ENCODE assay signal across 29 cellular contexts in the genomic region with DNA sequence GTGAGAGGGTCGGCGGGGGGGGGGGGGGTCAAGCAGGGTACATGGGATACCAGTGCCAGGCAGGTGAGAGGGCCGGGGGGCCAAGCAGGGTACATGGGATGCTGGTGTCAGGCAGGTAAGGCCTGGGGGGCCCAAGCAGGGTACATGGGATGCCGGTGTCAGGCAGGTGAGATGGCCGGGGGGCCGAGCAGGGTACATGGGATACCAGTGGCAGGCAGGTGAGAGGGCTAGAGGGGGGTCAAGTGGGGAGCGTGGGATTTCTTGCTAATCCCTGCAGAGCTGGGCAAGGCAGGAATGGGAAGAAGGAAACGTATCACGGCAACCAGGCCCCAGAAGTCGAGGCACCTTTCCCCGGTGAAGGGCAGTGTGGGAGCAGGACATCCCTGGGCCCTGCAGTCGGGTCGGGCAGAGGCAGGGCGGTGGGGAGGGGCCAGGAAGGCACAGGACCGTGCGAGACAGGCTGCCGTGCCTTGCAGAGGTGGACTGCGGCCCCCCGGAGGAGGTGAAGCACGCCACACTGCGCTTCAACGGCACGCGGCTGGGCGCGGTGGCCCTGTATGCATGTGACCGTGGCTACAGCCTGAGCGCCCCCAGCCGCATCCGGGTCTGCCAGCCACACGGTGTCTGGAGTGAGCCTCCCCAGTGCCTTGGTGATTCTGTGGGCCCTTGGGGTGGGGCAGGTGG. TPM values are rescaled to one million over a fixed set of nuclear protein-coding genes. Genes with fewer than 3 reads are reported as not detected.
A peak's percentile ranks its signal among the peaks of the same experiment; 100 is the strongest.
DNase-seq lines count a peak whose midpoint lies in the region; ATAC-seq and TF ChIP-seq lines count a peak whose summit lies in the region.
"Had no signal": no experiment of that assay in that cellular context is flagged by ENCODE, and none has a peak within 500 bp of the region (broad histone marks: within the 10 kb centered on the region; RNA-seq: fewer than 3 reads in every experiment).

No MANE protein-coding gene starts in this region.

- H3K27ac ChIP-seq in colonic mucosa (no peak overlapping the region), neuronal stem cell (replicated peaks; ENCODE audit: low read length) (no peak overlapping the region)
- H3K27ac ChIP-seq: A549, esophagus squamous epithelium, gastroesophageal sphincter, pancreas, skin epidermis had no signal

- no peak overlapping the region for H3K27ac Mint-ChIP-seq in activated naive CD4-positive, alpha-beta T cell treated with anti-CD3 and anti-CD28 coated beads, Interleukin-2, amount 10 ng/mL, durations not matched to agents 7 days and 5 days
- no peak overlapping the region for H3K27ac Mint-ChIP-seq in activated naive CD4-positive, alpha-beta T cell treated with anti-CD3 and anti-CD28 coated beads for 36 hours
- H3K27ac Mint-ChIP-seq in type B pancreatic cell = no peak overlapping the region
- H3K27ac Mint-ChIP-seq: activated naive CD8-positive, alpha-beta T cell treated with anti-CD3 and anti-CD28 coated beads for 36 hours; activated T-helper 17 cell treated with anti-CD3 and anti-CD28 coated beads, Interleukin-2, amount 50 U/mL, for 72 hours had no signal

- H3K4me1 ChIP-seq in colonic mucosa (no peaks in the 10 kb centered on the region), neuronal stem cell (ENCODE audit: control insufficient read depth in 2 of 2, insufficient read depth in 1 of 2, low read depth in 1 of 2, low read length in 2 of 2) (no peaks in the 10 kb centered on the region)
- H3K4me1 ChIP-seq: A549, esophagus squamous epithelium, gastroesophageal sphincter, pancreas had no signal

- H3K4me3 Mint-ChIP-seq in activated naive CD4-positive, alpha-beta T cell treated with anti-CD3 and anti-CD28 coated beads, Interleukin-2, amount 10 ng/mL, durations not matched to agents 7 days and 5 days = no peak overlapping the region
- no peak overlapping the region for H3K4me3 Mint-ChIP-seq in activated naive CD4-positive, alpha-beta T cell treated with anti-CD3 and anti-CD28 coated beads for 36 hours
- no peak overlapping the region for H3K4me3 Mint-ChIP-seq in type B pancreatic cell
- H3K4me3 Mint-ChIP-seq: activated naive CD8-positive, alpha-beta T cell treated with anti-CD3 and anti-CD28 coated beads for 36 hours; activated T-helper 17 cell treated with anti-CD3 and anti-CD28 coated beads, Interleukin-2, amount 50 U/mL, for 72 hours; naive thymus-derived CD8-positive, alpha-beta T cell had no signal

- no peak overlapping the region for H2BK12ac ChIP-seq in neuronal stem cell (ENCODE audit: low read length)

- no peaks in the 10 kb centered on the region for H3K36me3 ChIP-seq in colonic mucosa
- H3K36me3 ChIP-seq in neuronal stem cell (replicated peaks in 1 of 2; ENCODE audit: control insufficient read depth in 2 of 2, insufficient read depth in 2 of 2, low read length in 2 of 2) = no peaks in the 10 kb centered on the region

- no peaks in the 10 kb centered on the region for H3K36me3 Mint-ChIP-seq in activated naive CD4-positive, alpha-beta T cell treated with anti-CD3 and anti-CD28 coated beads, Interleukin-2, amount 10 ng/mL, durations not matched to agents 7 days and 5 days
- H3K36me3 Mint-ChIP-seq in activated naive CD4-positive, alpha-beta T cell treated with anti-CD3 and anti-CD28 coated beads for 36 hours (ENCODE audit: low read depth) = no peaks in the 10 kb centered on the region
- H3K36me3 Mint-ChIP-seq in type B pancreatic cell = peaks cover 7% of the 10 kb centered on the region
- H3K36me3 Mint-ChIP-seq: activated naive CD8-positive, alpha-beta T cell treated with anti-CD3 and anti-CD28 coated beads for 36 hours had no signal

- no peak overlapping the region for H2AFZ ChIP-seq in neuronal stem cell (ENCODE audit: low read length)

- no peaks in the 10 kb centered on the region for H3K27me3 Mint-ChIP-seq in activated naive CD4-positive, alpha-beta T cell treated with anti-CD3 and anti-CD28 coated beads, Interleukin-2, amount 10 ng/mL, durations not matched to agents 7 days and 5 days
- no peaks in the 10 kb centered on the region for H3K27me3 Mint-ChIP-seq in activated naive CD4-positive, alpha-beta T cell treated with anti-CD3 and anti-CD28 coated beads for 36 hours (ENCODE audit: low read depth)
- peaks cover 5% of the 10 kb centered on the region for H3K27me3 Mint-ChIP-seq in type B pancreatic cell
- H3K27me3 Mint-ChIP-seq: activated naive CD8-positive, alpha-beta T cell treated with anti-CD3 and anti-CD28 coated beads for 36 hours; activated T-helper 17 cell treated with anti-CD3 and anti-CD28 coated beads, Interleukin-2, amount 50 U/mL, for 72 hours; naive thymus-derived CD8-positive, alpha-beta T cell had no signal

- H3K4me2 ChIP-seq in neuronal stem cell (ENCODE audit: insufficient read depth, low read length, poor library complexity, severe bottlenecking) = no peak overlapping the region
- H3K4me2 ChIP-seq: A549 had no signal

- H4K91ac ChIP-seq in neuronal stem cell (ENCODE audit: low read depth, low read length, poor library complexity) = no peak overlapping the region

- peak; percentile 8 for DNase-seq in activated naive CD4-positive, alpha-beta T cell treated with anti-CD3 and anti-CD28 coated beads, Interleukin-2, amount 10 ng/mL, durations not matched to agents 7 days and 5 days
- DNase-seq in activated naive CD4-positive, alpha-beta T cell treated with anti-CD3 and anti-CD28 coated beads for 36 hours = no peak
- peak; percentile 9 for DNase-seq in colonic mucosa
- DNase-seq in neuronal stem cell (ENCODE audit: low spot score) = no peak
- DNase-seq in type B pancreatic cell (ENCODE audit: extremely low spot score, unreplicated experiment) = peak; percentile 65
- DNase-seq in NCI-H128 (lab: John Stamatoyannopoulos, UW; ENCODE audit: unreplicated experiment) = no peak
- DNase-seq in cerebellum (ENCODE audit: low spot score) = no peak
- DNase-seq: activated naive CD8-positive, alpha-beta T cell treated with anti-CD3 and anti-CD28 coated beads for 36 hours; cerebellar nuclear complex; COR-L47; DMS79 treated with DMSO at 0.1 percent for 48 hours; effector CD8-positive, alpha-beta T cell; esophagus squamous epithelium; NCI-H187 treated with DMSO at 0.1 percent for 48 hours; NCI-H2227 treated with DMSO at 0.1 percent for 48 hours; NCI-H748 treated with DMSO at 0.1 percent for 48 hours; stimulated activated CD4-positive, alpha-beta T cell treated with anti-CD3 and anti-CD28 coated beads, Interleukin-2, amount 100 ng/mL, for 24 hours; stimulated activated naive CD4-positive, alpha-beta T cell; T1000; trophoblast cell had no signal

- no peaks in the 10 kb centered on the region for H3K9me3 ChIP-seq in colonic mucosa
- H3K9me3 ChIP-seq in neuronal stem cell (replicated peaks in 1 of 2; ENCODE audit: control insufficient read depth in 2 of 2, insufficient read depth in 1 of 2, low read depth in 1 of 2, low read length in 2 of 2) = no peaks in the 10 kb centered on the region
- H3K9me3 ChIP-seq: A549, esophagus squamous epithelium, gastroesophageal sphincter, pancreas had no signal

- no peak overlapping the region for H2BK5ac ChIP-seq in neuronal stem cell (ENCODE audit: low read length)

- H3K9ac ChIP-seq in colonic mucosa (ENCODE audit: low read depth in 2 of 2, low read length in 2 of 2) (no peak overlapping the region), neuronal stem cell (ENCODE audit: low read depth, low read length, poor library complexity) (no peak overlapping the region)

- no peak overlapping the region for H2BK15ac ChIP-seq in neuronal stem cell (ENCODE audit: low read length)

- no peak overlapping the region for H4K8ac ChIP-seq in neuronal stem cell (ENCODE audit: low read depth, low read length)

- no CpG with 5 or more reads among the region's 31 CpGs for WGBS in neuronal stem cell (ENCODE audit: extremely low coverage in 2 of 2, insufficient read length in 2 of 2, insufficient replicate concordance in 1 of 2), 2 donors

- peaks cover 3% of the 10 kb centered on the region for H3K79me1 ChIP-seq in neuronal stem cell (ENCODE audit: low read depth, low read length)

- H3K18ac ChIP-seq in neuronal stem cell (ENCODE audit: low read length) = no peak overlapping the region

- ATAC-seq in GM21515 (IDR thresholded peaks at IDR 0.05; ENCODE audit: unreplicated experiment) = no peak
- ATAC-seq: activated CD4-positive, CD25-positive, alpha-beta regulatory T cell treated with anti-CD3 and anti-CD28 coated beads, Interleukin-2, amount 50 U/mL, for 24 hours; activated T-helper 17 cell treated with anti-CD3 and anti-CD28 coated beads, Interleukin-2, amount 50 U/mL, for 72 hours; gastroesophageal sphincter; GM12878; naive thymus-derived CD8-positive, alpha-beta T cell had no signal

- no peak overlapping the region for H3K4ac ChIP-seq in neuronal stem cell (ENCODE audit: low read length)

- no peak overlapping the region for H2AK5ac ChIP-seq in neuronal stem cell (ENCODE audit: low read depth, low read length)

- H2BK120ac ChIP-seq in neuronal stem cell (ENCODE audit: low read depth, low read length) = no peak overlapping the region

- no peak for TF ChIP-seq CTCF in colonic mucosa (IDR thresholded peaks at IDR 0.05)
- TF ChIP-seq CTCF in type B pancreatic cell (conservative IDR thresholded peaks at IDR 0.05) = no peak

- H3K14ac ChIP-seq in neuronal stem cell (ENCODE audit: low read length) = peak overlapping the region; percentile 21

- H3K4me3 ChIP-seq in colonic mucosa (no peak overlapping the region), neuronal stem cell (ENCODE audit: low read length in 2 of 2) (no peak overlapping the region)
- H3K4me3 ChIP-seq: A549, esophagus squamous epithelium, gastroesophageal sphincter, GM12878, pancreas, skin epidermis had no signal

- H3K9me3 Mint-ChIP-seq in activated naive CD4-positive, alpha-beta T cell treated with anti-CD3 and anti-CD28 coated beads, Interleukin-2, amount 10 ng/mL, durations not matched to agents 7 days and 5 days = no peaks in the 10 kb centered on the region
- H3K9me3 Mint-ChIP-seq in activated naive CD4-positive, alpha-beta T cell treated with anti-CD3 and anti-CD28 coated beads for 36 hours = no peaks in the 10 kb centered on the region
- no peaks in the 10 kb centered on the region for H3K9me3 Mint-ChIP-seq in type B pancreatic cell
- H3K9me3 Mint-ChIP-seq: activated naive CD8-positive, alpha-beta T cell treated with anti-CD3 and anti-CD28 coated beads for 36 hours; activated T-helper 17 cell treated with anti-CD3 and anti-CD28 coated beads, Interleukin-2, amount 50 U/mL, for 72 hours; naive thymus-derived CD8-positive, alpha-beta T cell had no signal

- H3K27me3 ChIP-seq in colonic mucosa = no peaks in the 10 kb centered on the region
- peaks cover 0 to 29% (median 2%) of the 10 kb centered on the region in 3 experiments for H3K27me3 ChIP-seq in neuronal stem cell (ENCODE audit: control insufficient read depth in 3 of 3, insufficient read depth in 3 of 3, low read depth in 1 of 3, low read length in 3 of 3)
- H3K27me3 ChIP-seq: esophagus squamous epithelium, pancreas had no signal

- intact Hi-C loops in activated naive CD4-positive, alpha-beta T cell treated with anti-CD3 and anti-CD28 coated beads for 36 hours (cut with micrococcal nuclease) = no loop called here
- intact Hi-C loops in colonic mucosa (cut with DNase I) = no loop called here

- peaks cover 2% of the 10 kb centered on the region for H3K4me1 Mint-ChIP-seq in activated naive CD4-positive, alpha-beta T cell treated with anti-CD3 and anti-CD28 coated beads, Interleukin-2, amount 10 ng/mL, durations not matched to agents 7 days and 5 days
- H3K4me1 Mint-ChIP-seq in activated naive CD4-positive, alpha-beta T cell treated with anti-CD3 and anti-CD28 coated beads for 36 hours (ENCODE audit: low read depth) = no peaks in the 10 kb centered on the region
- H3K4me1 Mint-ChIP-seq in type B pancreatic cell (ENCODE audit: unreplicated experiment) = no peaks in the 10 kb centered on the region
- H3K4me1 Mint-ChIP-seq: activated T-helper 17 cell treated with anti-CD3 and anti-CD28 coated beads, Interleukin-2, amount 50 U/mL, for 72 hours had no signal

- CTCF ChIA-PET in activated naive CD4-positive, alpha-beta T cell treated with anti-CD3 and anti-CD28 coated beads, Interleukin-2, amount 10 ng/mL, durations not matched to agents 7 days and 5 days (lab: Charles Lee) = no interaction called here
- CTCF ChIA-PET in activated naive CD4-positive, alpha-beta T cell treated with anti-CD3 and anti-CD28 coated beads for 36 hours (lab: Charles Lee) = no interaction called here

- no peak overlapping the region for H3K23ac ChIP-seq in neuronal stem cell (ENCODE audit: low read depth, low read length, poor library complexity)

RNA-seq across cellular contexts. Expression of a gene that starts 49.3 kb away (rescaled TPM):
- total RNA-seq in activated naive CD4-positive, alpha-beta T cell treated with anti-CD3 and anti-CD28 coated beads for 36 hours = 10 to 100 TPM; 35.0 to 38.6 TPM
- 10 to 100 TPM; 20.2 to 25.5 TPM for total RNA-seq in colonic mucosa
- polyA plus RNA-seq in neuronal stem cell (2013, experiment 1 of 2) = 19.9 TPM
- 20.1 TPM for polyA plus RNA-seq in neuronal stem cell (2013, experiment 2 of 2)
- total RNA-seq in type B pancreatic cell (ENCODE audit: low replicate concordance) = 38.9 and 46.3 TPM in 2 replicates
- total RNA-seq in cerebellum = 64.7 TPM

RNA-seq across cellular contexts. Expression of a gene that starts 54.4 kb away (rescaled TPM):
- total RNA-seq in activated naive CD4-positive, alpha-beta T cell treated with anti-CD3 and anti-CD28 coated beads for 36 hours = under 1 TPM; 0.35 to 0.60 TPM
- total RNA-seq in colonic mucosa (1 to 10 TPM; 4.6 TPM), type B pancreatic cell (ENCODE audit: low replicate concordance) (9.7 and 140 TPM in 2 replicates), cerebellum (12.0 TPM)
- 0.14 TPM for polyA plus RNA-seq in neuronal stem cell (2013, experiment 1 of 2)
- polyA plus RNA-seq in neuronal stem cell (2013, experiment 2 of 2) = 0.04 TPM

Comparison
In these comparisons a context has a peak if more than half of its experiments do, and no peak if none do; other contexts are left out.
1. DNase-seq: peak in activated naive CD4-positive, alpha-beta T cell treated with anti-CD3 and anti-CD28 coated beads, Interleukin-2, amount 10 ng/mL, durations not matched to agents 7 days and 5 days (single experiment), colonic mucosa (single experiment) and type B pancreatic cell (single experiment); none in activated naive CD4-positive, alpha-beta T cell treated with anti-CD3 and anti-CD28 coated beads for 36 hours (single experiment), neuronal stem cell (single experiment), NCI-H128 (single experiment) and cerebellum (single experiment).